Comparison of ENCODE assay signal across 1 cellular context in the genomic region with DNA sequence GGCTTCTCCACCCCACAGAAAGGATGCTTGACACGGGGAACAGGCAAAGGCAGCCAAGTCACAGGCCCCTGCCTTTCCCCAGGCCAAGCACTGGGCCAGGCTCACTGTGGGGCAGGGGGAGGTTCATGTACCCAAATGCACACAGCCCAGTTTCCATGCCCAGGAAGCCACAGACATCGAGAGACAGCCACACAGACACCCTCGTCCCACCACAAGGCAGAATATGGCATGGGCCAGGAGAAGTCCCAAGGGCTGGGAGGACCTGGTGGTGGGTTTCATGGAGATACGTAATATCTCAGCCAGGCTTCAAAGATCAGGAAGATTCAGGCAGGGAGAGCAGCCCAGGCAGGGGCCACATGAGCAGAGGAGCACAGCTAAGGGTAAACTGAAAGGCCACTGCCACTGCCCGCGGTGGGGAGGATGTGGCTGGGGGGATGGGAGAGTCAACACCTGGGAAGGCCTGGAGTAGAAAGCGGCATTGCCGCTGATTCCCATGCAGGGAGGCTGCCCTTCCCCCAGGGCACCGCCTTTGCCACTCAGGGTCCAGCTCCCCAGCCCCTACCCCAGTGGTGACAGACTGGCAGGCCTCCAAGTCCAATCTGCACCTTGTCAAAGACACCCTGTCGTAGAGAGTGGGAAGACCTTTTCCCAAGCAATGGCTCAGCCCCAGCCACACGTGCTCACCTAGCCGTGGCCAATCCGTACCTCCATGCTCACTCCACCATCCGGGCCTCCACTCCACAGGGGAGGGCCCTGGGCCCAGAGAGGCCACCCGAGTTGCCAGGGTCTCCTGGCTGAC.
TF ChIP-seq lines count a peak whose summit lies in the region.

No MANE protein-coding gene starts in this region.

TF ChIP-seq in IMR-90, 13 proteins besides CTCF, POLR2A, EP300 and RAD21:
- no peak for TF ChIP-seq NFE2L2 (IDR thresholded peaks at IDR 0.05; ENCODE audit: low read depth, low read length)
- TF ChIP-seq CHD1 (IDR thresholded peaks at IDR 0.05; ENCODE audit: low read depth, low read length), result no peak
- TF ChIP-seq, protein P1, sequence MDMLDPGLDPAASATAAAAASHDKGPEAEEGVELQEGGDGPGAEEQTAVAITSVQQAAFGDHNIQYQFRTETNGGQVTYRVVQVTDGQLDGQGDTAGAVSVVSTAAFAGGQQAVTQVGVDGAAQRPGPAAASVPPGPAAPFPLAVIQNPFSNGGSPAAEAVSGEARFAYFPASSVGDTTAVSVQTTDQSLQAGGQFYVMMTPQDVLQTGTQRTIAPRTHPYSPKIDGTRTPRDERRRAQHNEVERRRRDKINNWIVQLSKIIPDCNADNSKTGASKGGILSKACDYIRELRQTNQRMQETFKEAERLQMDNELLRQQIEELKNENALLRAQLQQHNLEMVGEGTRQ (IDR thresholded peaks at IDR 0.05; ENCODE audit: low read depth, low read length), result no peak
- TF ChIP-seq CEBPB (IDR thresholded peaks at IDR 0.05; ENCODE audit: low read depth, low read length), result no peak
- no peak for TF ChIP-seq FOS (IDR thresholded peaks at IDR 0.05; ENCODE audit: low read depth, low read length)
- TF ChIP-seq SMC3 (IDR thresholded peaks at IDR 0.05; ENCODE audit: low read depth, low read length), result no peak
- TF ChIP-seq MAZ (IDR thresholded peaks at IDR 0.05; ENCODE audit: borderline replicate concordance, low read depth, low read length), result no peak
- TF ChIP-seq RCOR1 (IDR thresholded peaks at IDR 0.05; ENCODE audit: insufficient replicate concordance, low read length), result no peak
- no peak for TF ChIP-seq MXI1 (IDR thresholded peaks at IDR 0.05; ENCODE audit: borderline replicate concordance, low read depth, low read length)
- TF ChIP-seq BHLHE40 (IDR thresholded peaks at IDR 0.05; ENCODE audit: low read depth, low read length), result no peak
- TF ChIP-seq MAFK (IDR thresholded peaks at IDR 0.05; ENCODE audit: low read depth, low read length), result no peak
- TF ChIP-seq RFX5 (IDR thresholded peaks at IDR 0.05; ENCODE audit: low read depth, low read length), result no peak
- TF ChIP-seq, protein P2, sequence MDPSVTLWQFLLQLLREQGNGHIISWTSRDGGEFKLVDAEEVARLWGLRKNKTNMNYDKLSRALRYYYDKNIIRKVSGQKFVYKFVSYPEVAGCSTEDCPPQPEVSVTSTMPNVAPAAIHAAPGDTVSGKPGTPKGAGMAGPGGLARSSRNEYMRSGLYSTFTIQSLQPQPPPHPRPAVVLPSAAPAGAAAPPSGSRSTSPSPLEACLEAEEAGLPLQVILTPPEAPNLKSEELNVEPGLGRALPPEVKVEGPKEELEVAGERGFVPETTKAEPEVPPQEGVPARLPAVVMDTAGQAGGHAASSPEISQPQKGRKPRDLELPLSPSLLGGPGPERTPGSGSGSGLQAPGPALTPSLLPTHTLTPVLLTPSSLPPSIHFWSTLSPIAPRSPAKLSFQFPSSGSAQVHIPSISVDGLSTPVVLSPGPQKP (IDR thresholded peaks at IDR 0.05; ENCODE audit: borderline replicate concordance, low read depth, low read length), result no peak
